Comparison of ENCODE assay signal across 10 cellular contexts in genomic region chr3:131543714-131544113, GRCh38. TPM values are rescaled to one million over a fixed set of nuclear protein-coding genes. Genes with fewer than 3 reads are reported as not detected.
DNase-seq lines count a peak whose midpoint lies in the region; ATAC-seq and TF ChIP-seq lines count a peak whose summit lies in the region.
"Had no signal": no experiment of that assay in that cellular context is flagged by ENCODE, and none has a peak within 500 bp of the region (broad histone marks: within the 10 kb centered on the region; RNA-seq: fewer than 3 reads in every experiment).

No MANE protein-coding gene starts in this region.

- H3K36me3 ChIP-seq in colonic mucosa, result no peaks in the 10 kb centered on the region

- no peaks in the 10 kb centered on the region for H3K4me1 ChIP-seq in colonic mucosa

- intact Hi-C loops in colonic mucosa (cut with DNase I), result no loop called here

- no peak overlapping the region for H3K27ac ChIP-seq in AG04450 (ENCODE audit: low read depth, low read length)
- H3K27ac ChIP-seq in colonic mucosa, result no peak overlapping the region

- H3K4me3 ChIP-seq in AG04450 (ENCODE audit: low read depth, low read length) (no peak overlapping the region), colonic mucosa (no peak overlapping the region)

- CTCF ChIA-PET in AG04450 (lab: Charles Lee), result no interaction called here

- no peak for ATAC-seq in GM21723 (IDR thresholded peaks at IDR 0.05; ENCODE audit: unreplicated experiment)
- no peak for ATAC-seq in HG03196 (IDR thresholded peaks at IDR 0.05; ENCODE audit: unreplicated experiment)

- peak; percentile 44 for DNase-seq in AG04450 (ENCODE audit: low read depth, low spot score)
- DNase-seq in M059J (ENCODE audit: low read depth), result peak; percentile 88
- DNase-seq in colonic mucosa, result peak; percentile 17
- peak; percentile 17 for DNase-seq in midbrain (lab: John Stamatoyannopoulos, UW)
- DNase-seq in D341Med (ENCODE audit: low spot score), result no peak
- no peak for DNase-seq in stimulated activated CD4-positive, alpha-beta T cell treated with anti-CD3 and anti-CD28 coated beads, Interleukin-4, amount 100 ng/mL, for 1 hour
- DNase-seq: activated gamma-delta T cell treated with Interleukin-2 at 50 U/mL for 16 hours, DMS153 had no signal

- POLR2A ChIA-PET in AG04450 (lab: Yijun Ruan, JAX), result no interaction called here

- no peak overlapping the region for H3K9ac ChIP-seq in colonic mucosa (ENCODE audit: low read depth in 2 of 2, low read length in 2 of 2)

- H3K9me3 ChIP-seq in AG04450 (ENCODE audit: control insufficient read depth, insufficient read depth, low read length) (no peaks in the 10 kb centered on the region), colonic mucosa (no peaks in the 10 kb centered on the region)

- no peak for TF ChIP-seq CTCF in AG04450 (IDR thresholded peaks at IDR 0.05; ENCODE audit: low read depth, low read length)
- TF ChIP-seq CTCF in colonic mucosa (IDR thresholded peaks at IDR 0.05), result no peak

- peaks cover 4% of the 10 kb centered on the region for H3K27me3 ChIP-seq in AG04450 (ENCODE audit: control insufficient read depth, insufficient read depth, low read length)
- no peaks in the 10 kb centered on the region for H3K27me3 ChIP-seq in colonic mucosa

RNA-seq across cellular contexts. Expression of gene MRPL3, which starts 40.9 kb away (rescaled TPM):
- polyA plus RNA-seq in AG04450 (2011; rRNA removed), result 157 and 192 TPM in 2 replicates
- 52.1 and 80.5 TPM in 2 replicates for polyA minus RNA-seq in AG04450 (2011; rRNA and poly(A)+ RNA removed)
- 216 and 237 TPM in 2 replicates for total RNA-seq in M059J (2014; rRNA removed; shearing (Covaris generic))
- total RNA-seq in colonic mucosa, result 100 to 1,000 TPM in 1 of 2 donors, 10 to 100 TPM in 1; 60.4 to 113 TPM

Comparison
In these comparisons a context has a peak if more than half of its experiments do, and no peak if none do; other contexts are left out.
1. DNase-seq: peak in AG04450 (single experiment), M059J (single experiment), colonic mucosa (single experiment) and midbrain (single experiment); none in D341Med (single experiment) and stimulated activated CD4-positive, alpha-beta T cell treated with anti-CD3 and anti-CD28 coated beads, Interleukin-4, amount 100 ng/mL, for 1 hour (single experiment).